In genomic region chr3:175777965-175778364, GRCh38 we compare ENCODE assay signal across 22 cellular contexts.
A peak's percentile ranks its signal among the peaks of the same experiment; 100 is the strongest.
DNase-seq lines count a peak whose midpoint lies in the region; FAIRE-seq and TF ChIP-seq lines count a peak whose summit lies in the region.
"Had no signal": no experiment of that assay in that cellular context is flagged by ENCODE, and none has a peak within 500 bp of the region (broad histone marks: within the 10 kb centered on the region; RNA-seq: fewer than 3 reads in every experiment).

No MANE protein-coding gene starts in this region.

- no CpG with 5 or more reads among the region's 3 CpGs for WGBS in mesendoderm (ENCODE audit: extremely low coverage, insufficient coverage, low lambda C conversion rate)
- WGBS in small intestine, 3 donors = 87 to 88% (median 88%) methylated on average over 3 of the region's 3 CpGs

- no peak for FAIRE-seq in small intestine (lab: Jason Lieb, UNC)
- FAIRE-seq: G401.6, GM12892, H1 had no signal

- POLR2A ChIA-PET in activated CD4-positive, alpha-beta memory T cell treated with anti-CD3 and anti-CD28 coated beads for 36 hours (lab: Charles Lee) = no interaction called here

- H3K27ac ChIP-seq in colonic mucosa = peak overlapping the region; percentile 71
- H3K27ac ChIP-seq in mesendoderm (ENCODE audit: low read depth, low read length) = no peak overlapping the region
- no peak overlapping the region for H3K27ac ChIP-seq in small intestine (ENCODE audit: low read depth in 1 of 2, low read length in 1 of 2)
- H3K27ac ChIP-seq: BLaER1, C4-2B, GM23248 had no signal

- no peaks in the 10 kb centered on the region for H3K4me1 Mint-ChIP-seq in activated CD4-positive, alpha-beta memory T cell treated with anti-CD3 and anti-CD28 coated beads for 36 hours (ENCODE audit: low read depth)
- H3K4me1 Mint-ChIP-seq: B cell had no signal

- H3K4me1 ChIP-seq in colonic mucosa (no peaks in the 10 kb centered on the region), mesendoderm (ENCODE audit: control insufficient read depth, low read depth, low read length) (no peaks in the 10 kb centered on the region), small intestine (ENCODE audit: control insufficient read depth in 2 of 2, insufficient read depth in 1 of 2, low read depth in 1 of 2, low read length in 1 of 2) (no peaks in the 10 kb centered on the region), HAP-1 (no peaks in the 10 kb centered on the region)
- H3K4me1 ChIP-seq: Caco-2 had no signal

- H3K27ac Mint-ChIP-seq in activated CD4-positive, alpha-beta memory T cell treated with anti-CD3 and anti-CD28 coated beads for 36 hours = no peak overlapping the region
- H3K27ac Mint-ChIP-seq: B cell; CD4-positive, CD25-positive, alpha-beta regulatory T cell; CD8-positive, alpha-beta T cell; H9; HFFc6 had no signal

- no peaks in the 10 kb centered on the region for H3K9me3 ChIP-seq in colonic mucosa
- no peaks in the 10 kb centered on the region for H3K9me3 ChIP-seq in small intestine (ENCODE audit: control insufficient read depth, low read depth)
- H3K9me3 ChIP-seq in HAP-1 = no peaks in the 10 kb centered on the region
- H3K9me3 ChIP-seq: BLaER1, Caco-2 had no signal

- no peaks in the 10 kb centered on the region for H3K79me1 ChIP-seq in mesendoderm (ENCODE audit: low read length)

- H3K4ac ChIP-seq in mesendoderm (ENCODE audit: low read depth, low read length) = no peak overlapping the region

- no peaks in the 10 kb centered on the region for H3K27me3 Mint-ChIP-seq in activated CD4-positive, alpha-beta memory T cell treated with anti-CD3 and anti-CD28 coated beads for 36 hours
- H3K27me3 Mint-ChIP-seq: B cell; CD4-positive, CD25-positive, alpha-beta regulatory T cell had no signal

- no peak overlapping the region for H4K5ac ChIP-seq in mesendoderm (ENCODE audit: low read length)

- no peak overlapping the region for H2AK5ac ChIP-seq in mesendoderm (ENCODE audit: low read length)

- CTCF ChIA-PET in activated CD4-positive, alpha-beta memory T cell treated with anti-CD3 and anti-CD28 coated beads for 36 hours (lab: Charles Lee) = no interaction called here

- DNase-seq in LNCaP clone FGC (ENCODE audit: low read depth) = peak; percentile 86
- DNase-seq in colonic mucosa = no peak
- no peak for DNase-seq in mesendoderm
- peak; percentile 10 for DNase-seq in small intestine
- no peak for DNase-seq in kidney glomerular epithelial cell (lab: John Stamatoyannopoulos, UW)
- DNase-seq in activated CD4-positive, alpha-beta memory T cell treated with anti-CD3 and anti-CD28 coated beads for 36 hours = no peak
- no peak for DNase-seq in HAP-1 (ENCODE audit: low spot score in 2 of 2)
- DNase-seq in UCSD-AML1 (lab: John Stamatoyannopoulos, UW; ENCODE audit: unreplicated experiment) = no peak
- DNase-seq: Caco-2; CD4-positive, CD25-positive, alpha-beta regulatory T cell; CD8-positive, alpha-beta T cell; DMS153; DND-41; H9 had no signal

- no peaks in the 10 kb centered on the region for H3K36me3 Mint-ChIP-seq in activated CD4-positive, alpha-beta memory T cell treated with anti-CD3 and anti-CD28 coated beads for 36 hours
- H3K36me3 Mint-ChIP-seq: CD4-positive, CD25-positive, alpha-beta regulatory T cell; CD8-positive, alpha-beta T cell had no signal

- H3K23ac ChIP-seq in mesendoderm (ENCODE audit: low read length) = no peak overlapping the region

- H2BK120ac ChIP-seq in mesendoderm (ENCODE audit: low read depth, low read length) = peak overlapping the region; percentile 49

- H3K56ac ChIP-seq in mesendoderm (ENCODE audit: low read length) = no peak overlapping the region

- H3K36me3 ChIP-seq in colonic mucosa = no peaks in the 10 kb centered on the region
- no peaks in the 10 kb centered on the region for H3K36me3 ChIP-seq in mesendoderm (ENCODE audit: control insufficient read depth, insufficient read depth, low read length)
- no peaks in the 10 kb centered on the region for H3K36me3 ChIP-seq in small intestine (ENCODE audit: control insufficient read depth in 2 of 2, insufficient read depth in 2 of 2, low read length in 2 of 2)
- H3K36me3 ChIP-seq in HAP-1 (replicated peaks) = no peaks in the 10 kb centered on the region
- H3K36me3 ChIP-seq: BLaER1 had no signal

- no peak for TF ChIP-seq CTCF in LNCaP clone FGC (IDR thresholded peaks at IDR 0.05; ENCODE audit: control insufficient read depth, extremely low read depth, insufficient read depth)
- no peak for TF ChIP-seq CTCF in colonic mucosa (IDR thresholded peaks at IDR 0.05)

- H3K27me3 ChIP-seq in colonic mucosa (no peaks in the 10 kb centered on the region), mesendoderm (ENCODE audit: insufficient read depth, low read length, poor library complexity) (no peaks in the 10 kb centered on the region), small intestine (ENCODE audit: control insufficient read depth in 2 of 2, insufficient read depth in 2 of 2, low read length in 2 of 2) (no peaks in the 10 kb centered on the region), HAP-1 (ENCODE audit: low read depth) (no peaks in the 10 kb centered on the region)
- H3K27me3 ChIP-seq: BLaER1 had no signal

- H2BK15ac ChIP-seq in mesendoderm (replicated peaks; ENCODE audit: low read depth) = no peak overlapping the region

- H3K4me3 Mint-ChIP-seq in activated CD4-positive, alpha-beta memory T cell treated with anti-CD3 and anti-CD28 coated beads for 36 hours = no peak overlapping the region
- H3K4me3 Mint-ChIP-seq: B cell; CD4-positive, CD25-positive, alpha-beta regulatory T cell; CD8-positive, alpha-beta T cell; H9; HFFc6 had no signal

- H3K9ac ChIP-seq in colonic mucosa (ENCODE audit: low read depth in 2 of 2, low read length in 2 of 2) (no peak overlapping the region), mesendoderm (ENCODE audit: low read length) (no peak overlapping the region)
- H3K9ac ChIP-seq: BLaER1, GM23248 had no signal

- intact Hi-C loops in colonic mucosa (cut with DNase I) = no loop called here
- intact Hi-C loops in activated CD4-positive, alpha-beta memory T cell treated with anti-CD3 and anti-CD28 coated beads for 36 hours (cut with micrococcal nuclease) = no loop called here

- H3K4me3 ChIP-seq in LNCaP clone FGC (ENCODE audit: low read depth, low read length) = no peak overlapping the region
- no peak overlapping the region for H3K4me3 ChIP-seq in colonic mucosa
- H3K4me3 ChIP-seq in mesendoderm (ENCODE audit: low read length) = no peak overlapping the region
- no peak overlapping the region for H3K4me3 ChIP-seq in small intestine (ENCODE audit: low read depth in 1 of 2, low read length in 2 of 2)
- no peak overlapping the region for H3K4me3 ChIP-seq in HAP-1
- H3K4me3 ChIP-seq: BLaER1, GM23248 had no signal

- H3K79me2 ChIP-seq in mesendoderm (ENCODE audit: control insufficient read depth, insufficient read depth, low read length) = no peaks in the 10 kb centered on the region

- in situ Hi-C loops in HAP-1 (cut with MboI; ENCODE audit: low sequenced_read_pairs) = no loop called here

- no peak overlapping the region for H3K4me2 ChIP-seq in mesendoderm (ENCODE audit: low read length)
- H3K4me2 ChIP-seq: BLaER1 had no signal

- H3K9me3 Mint-ChIP-seq in activated CD4-positive, alpha-beta memory T cell treated with anti-CD3 and anti-CD28 coated beads for 36 hours = peaks cover 5% of the 10 kb centered on the region
- H3K9me3 Mint-ChIP-seq: H9, HFFc6 had no signal

- H3K18ac ChIP-seq in mesendoderm (ENCODE audit: low read length) = no peak overlapping the region

- no peak overlapping the region for H2BK5ac ChIP-seq in mesendoderm (ENCODE audit: low read length)

- H4K8ac ChIP-seq in mesendoderm (ENCODE audit: low read depth, low read length) = no peak overlapping the region

Comparison
In these comparisons a context has a peak if more than half of its experiments do, and no peak if none do; other contexts are left out.
1. DNase-seq: peak in LNCaP clone FGC (single experiment) and small intestine (single experiment); none in colonic mucosa (single experiment), mesendoderm (single experiment), kidney glomerular epithelial cell (single experiment), activated CD4-positive, alpha-beta memory T cell treated with anti-CD3 and anti-CD28 coated beads for 36 hours (single experiment), HAP-1 (0 of 2) and UCSD-AML1 (single experiment).